Comparison of ENCODE assay signal across 1 cellular context in the genomic region with DNA sequence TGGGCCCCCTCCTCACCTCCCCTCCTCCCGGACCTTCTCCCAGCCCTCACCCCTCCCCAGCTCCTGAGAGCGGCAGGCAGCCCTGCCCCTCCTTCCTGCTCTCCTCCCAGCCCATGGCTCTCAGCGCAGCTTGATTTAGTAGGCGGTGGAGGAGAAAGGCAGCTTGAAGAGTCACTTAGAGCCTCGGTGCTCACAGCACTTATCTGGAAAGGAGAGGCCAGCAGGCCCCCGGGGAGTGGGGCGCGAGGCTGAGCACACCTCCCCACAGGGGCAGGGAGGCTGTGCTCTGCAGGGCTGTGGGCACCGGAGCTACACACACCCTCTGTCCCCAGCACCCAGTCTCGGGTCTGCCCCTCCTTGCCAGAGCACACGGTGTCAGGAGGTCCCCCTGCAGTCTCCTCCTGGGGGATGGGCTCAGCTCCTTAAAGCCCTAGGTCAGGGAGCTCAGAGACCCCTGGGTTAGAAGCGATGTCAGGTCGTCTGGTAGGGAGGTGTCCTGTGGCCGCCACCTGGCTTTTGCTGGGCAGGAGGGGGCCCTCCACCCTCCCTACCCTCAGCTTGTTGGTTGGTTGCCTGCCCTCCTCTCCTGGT.
TF ChIP-seq lines count a peak whose summit lies in the region.

No MANE protein-coding gene starts in this region.

TF ChIP-seq in K562, 482 proteins besides CTCF, POLR2A, EP300 and RAD21 (continued from another document and continues in another):
- TF ChIP-seq, protein P1, sequence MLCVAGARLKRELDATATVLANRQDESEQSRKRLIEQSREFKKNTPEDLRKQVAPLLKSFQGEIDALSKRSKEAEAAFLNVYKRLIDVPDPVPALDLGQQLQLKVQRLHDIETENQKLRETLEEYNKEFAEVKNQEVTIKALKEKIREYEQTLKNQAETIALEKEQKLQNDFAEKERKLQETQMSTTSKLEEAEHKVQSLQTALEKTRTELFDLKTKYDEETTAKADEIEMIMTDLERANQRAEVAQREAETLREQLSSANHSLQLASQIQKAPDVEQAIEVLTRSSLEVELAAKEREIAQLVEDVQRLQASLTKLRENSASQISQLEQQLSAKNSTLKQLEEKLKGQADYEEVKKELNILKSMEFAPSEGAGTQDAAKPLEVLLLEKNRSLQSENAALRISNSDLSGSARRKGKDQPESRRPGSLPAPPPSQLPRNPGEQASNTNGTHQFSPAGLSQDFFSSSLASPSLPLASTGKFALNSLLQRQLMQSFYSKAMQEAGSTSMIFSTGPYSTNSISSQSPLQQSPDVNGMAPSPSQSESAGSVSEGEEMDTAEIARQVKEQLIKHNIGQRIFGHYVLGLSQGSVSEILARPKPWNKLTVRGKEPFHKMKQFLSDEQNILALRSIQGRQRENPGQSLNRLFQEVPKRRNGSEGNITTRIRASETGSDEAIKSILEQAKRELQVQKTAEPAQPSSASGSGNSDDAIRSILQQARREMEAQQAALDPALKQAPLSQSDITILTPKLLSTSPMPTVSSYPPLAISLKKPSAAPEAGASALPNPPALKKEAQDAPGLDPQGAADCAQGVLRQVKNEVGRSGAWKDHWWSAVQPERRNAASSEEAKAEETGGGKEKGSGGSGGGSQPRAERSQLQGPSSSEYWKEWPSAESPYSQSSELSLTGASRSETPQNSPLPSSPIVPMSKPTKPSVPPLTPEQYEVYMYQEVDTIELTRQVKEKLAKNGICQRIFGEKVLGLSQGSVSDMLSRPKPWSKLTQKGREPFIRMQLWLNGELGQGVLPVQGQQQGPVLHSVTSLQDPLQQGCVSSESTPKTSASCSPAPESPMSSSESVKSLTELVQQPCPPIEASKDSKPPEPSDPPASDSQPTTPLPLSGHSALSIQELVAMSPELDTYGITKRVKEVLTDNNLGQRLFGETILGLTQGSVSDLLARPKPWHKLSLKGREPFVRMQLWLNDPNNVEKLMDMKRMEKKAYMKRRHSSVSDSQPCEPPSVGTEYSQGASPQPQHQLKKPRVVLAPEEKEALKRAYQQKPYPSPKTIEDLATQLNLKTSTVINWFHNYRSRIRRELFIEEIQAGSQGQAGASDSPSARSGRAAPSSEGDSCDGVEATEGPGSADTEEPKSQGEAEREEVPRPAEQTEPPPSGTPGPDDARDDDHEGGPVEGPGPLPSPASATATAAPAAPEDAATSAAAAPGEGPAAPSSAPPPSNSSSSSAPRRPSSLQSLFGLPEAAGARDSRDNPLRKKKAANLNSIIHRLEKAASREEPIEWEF (CRISPR knock-in tag; IDR thresholded peaks at IDR 0.05): no peak
- TF ChIP-seq, protein P2, sequence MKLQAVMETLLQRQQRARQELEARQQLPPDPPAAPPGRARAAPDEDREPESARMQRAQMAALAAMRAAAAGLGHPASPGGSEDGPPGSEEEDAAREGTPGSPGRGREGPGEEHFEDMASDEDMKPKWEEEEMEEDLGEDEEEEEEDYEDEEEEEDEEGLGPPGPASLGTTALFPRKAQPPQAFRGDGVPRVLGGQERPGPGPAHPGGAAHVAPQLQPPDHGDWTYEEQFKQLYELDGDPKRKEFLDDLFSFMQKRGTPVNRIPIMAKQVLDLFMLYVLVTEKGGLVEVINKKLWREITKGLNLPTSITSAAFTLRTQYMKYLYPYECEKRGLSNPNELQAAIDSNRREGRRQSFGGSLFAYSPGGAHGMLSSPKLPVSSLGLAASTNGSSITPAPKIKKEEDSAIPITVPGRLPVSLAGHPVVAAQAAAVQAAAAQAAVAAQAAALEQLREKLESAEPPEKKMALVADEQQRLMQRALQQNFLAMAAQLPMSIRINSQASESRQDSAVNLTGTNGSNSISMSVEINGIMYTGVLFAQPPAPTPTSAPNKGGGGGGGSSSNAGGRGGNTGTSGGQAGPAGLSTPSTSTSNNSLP (IDR thresholded peaks at IDR 0.05; ENCODE audit: borderline replicate concordance, low read depth, low read length): no peak
- TF ChIP-seq ZNF561 (CRISPR knock-in tag; conservative IDR thresholded peaks at IDR 0.05) (no peak), NFATC3 (IDR thresholded peaks at IDR 0.05) (no peak; the same call in 1 of the 2 replicates), ZC3H11A (IDR thresholded peaks at IDR 0.05; ENCODE audit: low read depth, low read length) (no peak), TAF1 (IDR thresholded peaks at IDR 0.05; ENCODE audit: control insufficient read depth, extremely low read depth, insufficient read depth, low read length, severe bottlenecking) (no peak), ETV6 (IDR thresholded peaks at IDR 0.05; ENCODE audit: borderline replicate concordance in 1 of 2, low read depth in 2 of 2, low read length in 1 of 2) (no peak), ETV6 (CRISPR knock-in tag; IDR thresholded peaks at IDR 0.05; ENCODE audit: borderline replicate concordance) (no peak), FOXA1 (IDR thresholded peaks at IDR 0.05; ENCODE audit: borderline replicate concordance) (no peak), MYNN (IDR thresholded peaks at IDR 0.05) (no peak), MYNN (CRISPR knock-in tag; IDR thresholded peaks at IDR 0.05) (no peak), ZNF436 (CRISPR knock-in tag; IDR thresholded peaks at IDR 0.05) (no peak)
- TF ChIP-seq, protein P3, sequence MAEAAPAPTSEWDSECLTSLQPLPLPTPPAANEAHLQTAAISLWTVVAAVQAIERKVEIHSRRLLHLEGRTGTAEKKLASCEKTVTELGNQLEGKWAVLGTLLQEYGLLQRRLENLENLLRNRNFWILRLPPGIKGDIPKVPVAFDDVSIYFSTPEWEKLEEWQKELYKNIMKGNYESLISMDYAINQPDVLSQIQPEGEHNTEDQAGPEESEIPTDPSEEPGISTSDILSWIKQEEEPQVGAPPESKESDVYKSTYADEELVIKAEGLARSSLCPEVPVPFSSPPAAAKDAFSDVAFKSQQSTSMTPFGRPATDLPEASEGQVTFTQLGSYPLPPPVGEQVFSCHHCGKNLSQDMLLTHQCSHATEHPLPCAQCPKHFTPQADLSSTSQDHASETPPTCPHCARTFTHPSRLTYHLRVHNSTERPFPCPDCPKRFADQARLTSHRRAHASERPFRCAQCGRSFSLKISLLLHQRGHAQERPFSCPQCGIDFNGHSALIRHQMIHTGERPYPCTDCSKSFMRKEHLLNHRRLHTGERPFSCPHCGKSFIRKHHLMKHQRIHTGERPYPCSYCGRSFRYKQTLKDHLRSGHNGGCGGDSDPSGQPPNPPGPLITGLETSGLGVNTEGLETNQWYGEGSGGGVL (CRISPR knock-in tag; IDR thresholded peaks at IDR 0.05): no peak
- TF ChIP-seq, protein P4, sequence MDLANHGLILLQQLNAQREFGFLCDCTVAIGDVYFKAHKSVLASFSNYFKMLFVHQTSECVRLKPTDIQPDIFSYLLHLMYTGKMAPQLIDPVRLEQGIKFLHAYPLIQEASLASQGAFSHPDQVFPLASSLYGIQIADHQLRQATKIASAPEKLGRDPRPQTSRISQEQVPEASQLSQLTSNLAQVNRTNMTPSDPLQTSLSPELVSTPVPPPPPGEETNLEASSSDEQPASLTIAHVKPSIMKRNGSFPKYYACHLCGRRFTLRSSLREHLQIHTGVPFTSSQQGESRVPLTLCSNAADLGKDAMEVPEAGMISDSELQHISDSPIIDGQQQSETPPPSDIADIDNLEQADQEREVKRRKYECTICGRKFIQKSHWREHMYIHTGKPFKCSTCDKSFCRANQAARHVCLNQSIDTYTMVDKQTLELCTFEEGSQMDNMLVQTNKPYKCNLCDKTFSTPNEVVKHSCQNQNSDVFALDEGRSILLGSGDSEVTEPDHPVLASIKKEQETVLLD (IDR thresholded peaks at IDR 0.05): peak; percentile 64; the same call in 1 of the 2 replicates
- TF ChIP-seq, protein P5, sequence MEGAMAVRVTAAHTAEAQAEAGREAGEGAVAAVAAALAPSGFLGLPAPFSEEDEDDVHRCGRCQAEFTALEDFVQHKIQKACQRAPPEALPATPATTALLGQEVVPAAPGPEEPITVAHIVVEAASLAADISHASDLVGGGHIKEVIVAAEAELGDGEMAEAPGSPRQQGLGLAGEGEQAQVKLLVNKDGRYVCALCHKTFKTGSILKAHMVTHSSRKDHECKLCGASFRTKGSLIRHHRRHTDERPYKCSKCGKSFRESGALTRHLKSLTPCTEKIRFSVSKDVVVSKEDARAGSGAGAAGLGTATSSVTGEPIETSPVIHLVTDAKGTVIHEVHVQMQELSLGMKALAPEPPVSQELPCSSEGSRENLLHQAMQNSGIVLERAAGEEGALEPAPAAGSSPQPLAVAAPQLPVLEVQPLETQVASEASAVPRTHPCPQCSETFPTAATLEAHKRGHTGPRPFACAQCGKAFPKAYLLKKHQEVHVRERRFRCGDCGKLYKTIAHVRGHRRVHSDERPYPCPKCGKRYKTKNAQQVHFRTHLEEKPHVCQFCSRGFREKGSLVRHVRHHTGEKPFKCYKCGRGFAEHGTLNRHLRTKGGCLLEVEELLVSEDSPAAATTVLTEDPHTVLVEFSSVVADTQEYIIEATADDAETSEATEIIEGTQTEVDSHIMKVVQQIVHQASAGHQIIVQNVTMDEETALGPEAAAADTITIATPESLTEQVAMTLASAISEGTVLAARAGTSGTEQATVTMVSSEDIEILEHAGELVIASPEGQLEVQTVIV (CRISPR knock-in tag; IDR thresholded peaks at IDR 0.05; ENCODE audit: borderline replicate concordance): no peak
- TF ChIP-seq, protein P6, sequence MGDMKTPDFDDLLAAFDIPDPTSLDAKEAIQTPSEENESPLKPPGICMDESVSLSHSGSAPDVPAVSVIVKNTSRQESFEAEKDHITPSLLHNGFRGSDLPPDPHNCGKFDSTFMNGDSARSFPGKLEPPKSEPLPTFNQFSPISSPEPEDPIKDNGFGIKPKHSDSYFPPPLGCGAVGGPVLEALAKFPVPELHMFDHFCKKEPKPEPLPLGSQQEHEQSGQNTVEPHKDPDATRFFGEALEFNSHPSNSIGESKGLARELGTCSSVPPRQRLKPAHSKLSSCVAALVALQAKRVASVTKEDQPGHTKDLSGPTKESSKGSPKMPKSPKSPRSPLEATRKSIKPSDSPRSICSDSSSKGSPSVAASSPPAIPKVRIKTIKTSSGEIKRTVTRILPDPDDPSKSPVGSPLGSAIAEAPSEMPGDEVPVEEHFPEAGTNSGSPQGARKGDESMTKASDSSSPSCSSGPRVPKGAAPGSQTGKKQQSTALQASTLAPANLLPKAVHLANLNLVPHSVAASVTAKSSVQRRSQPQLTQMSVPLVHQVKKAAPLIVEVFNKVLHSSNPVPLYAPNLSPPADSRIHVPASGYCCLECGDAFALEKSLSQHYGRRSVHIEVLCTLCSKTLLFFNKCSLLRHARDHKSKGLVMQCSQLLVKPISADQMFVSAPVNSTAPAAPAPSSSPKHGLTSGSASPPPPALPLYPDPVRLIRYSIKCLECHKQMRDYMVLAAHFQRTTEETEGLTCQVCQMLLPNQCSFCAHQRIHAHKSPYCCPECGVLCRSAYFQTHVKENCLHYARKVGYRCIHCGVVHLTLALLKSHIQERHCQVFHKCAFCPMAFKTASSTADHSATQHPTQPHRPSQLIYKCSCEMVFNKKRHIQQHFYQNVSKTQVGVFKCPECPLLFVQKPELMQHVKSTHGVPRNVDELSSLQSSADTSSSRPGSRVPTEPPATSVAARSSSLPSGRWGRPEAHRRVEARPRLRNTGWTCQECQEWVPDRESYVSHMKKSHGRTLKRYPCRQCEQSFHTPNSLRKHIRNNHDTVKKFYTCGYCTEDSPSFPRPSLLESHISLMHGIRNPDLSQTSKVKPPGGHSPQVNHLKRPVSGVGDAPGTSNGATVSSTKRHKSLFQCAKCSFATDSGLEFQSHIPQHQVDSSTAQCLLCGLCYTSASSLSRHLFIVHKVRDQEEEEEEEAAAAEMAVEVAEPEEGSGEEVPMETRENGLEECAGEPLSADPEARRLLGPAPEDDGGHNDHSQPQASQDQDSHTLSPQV (IDR thresholded peaks at IDR 0.05): peak; percentile 39
- TF ChIP-seq, protein P7, sequence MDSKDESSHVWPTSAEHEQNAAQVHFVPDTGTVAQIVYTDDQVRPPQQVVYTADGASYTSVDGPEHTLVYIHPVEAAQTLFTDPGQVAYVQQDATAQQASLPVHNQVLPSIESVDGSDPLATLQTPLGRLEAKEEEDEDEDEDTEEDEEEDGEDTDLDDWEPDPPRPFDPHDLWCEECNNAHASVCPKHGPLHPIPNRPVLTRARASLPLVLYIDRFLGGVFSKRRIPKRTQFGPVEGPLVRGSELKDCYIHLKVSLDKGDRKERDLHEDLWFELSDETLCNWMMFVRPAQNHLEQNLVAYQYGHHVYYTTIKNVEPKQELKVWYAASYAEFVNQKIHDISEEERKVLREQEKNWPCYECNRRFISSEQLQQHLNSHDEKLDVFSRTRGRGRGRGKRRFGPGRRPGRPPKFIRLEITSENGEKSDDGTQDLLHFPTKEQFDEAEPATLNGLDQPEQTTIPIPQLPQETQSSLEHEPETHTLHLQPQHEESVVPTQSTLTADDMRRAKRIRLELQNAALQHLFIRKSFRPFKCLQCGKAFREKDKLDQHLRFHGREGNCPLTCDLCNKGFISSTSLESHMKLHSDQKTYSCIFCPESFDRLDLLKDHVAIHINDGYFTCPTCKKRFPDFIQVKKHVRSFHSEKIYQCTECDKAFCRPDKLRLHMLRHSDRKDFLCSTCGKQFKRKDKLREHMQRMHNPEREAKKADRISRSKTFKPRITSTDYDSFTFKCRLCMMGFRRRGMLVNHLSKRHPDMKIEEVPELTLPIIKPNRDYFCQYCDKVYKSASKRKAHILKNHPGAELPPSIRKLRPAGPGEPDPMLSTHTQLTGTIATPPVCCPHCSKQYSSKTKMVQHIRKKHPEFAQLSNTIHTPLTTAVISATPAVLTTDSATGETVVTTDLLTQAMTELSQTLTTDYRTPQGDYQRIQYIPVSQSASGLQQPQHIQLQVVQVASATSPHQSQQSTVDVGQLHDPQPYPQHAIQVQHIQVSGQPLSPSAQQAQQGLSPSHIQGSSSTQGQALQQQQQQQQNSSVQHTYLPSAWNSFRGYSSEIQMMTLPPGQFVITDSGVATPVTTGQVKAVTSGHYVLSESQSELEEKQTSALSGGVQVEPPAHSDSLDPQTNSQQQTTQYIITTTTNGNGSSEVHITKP (IDR thresholded peaks at IDR 0.05; ENCODE audit: partially characterized antibody): no peak
- TF ChIP-seq, protein P8, sequence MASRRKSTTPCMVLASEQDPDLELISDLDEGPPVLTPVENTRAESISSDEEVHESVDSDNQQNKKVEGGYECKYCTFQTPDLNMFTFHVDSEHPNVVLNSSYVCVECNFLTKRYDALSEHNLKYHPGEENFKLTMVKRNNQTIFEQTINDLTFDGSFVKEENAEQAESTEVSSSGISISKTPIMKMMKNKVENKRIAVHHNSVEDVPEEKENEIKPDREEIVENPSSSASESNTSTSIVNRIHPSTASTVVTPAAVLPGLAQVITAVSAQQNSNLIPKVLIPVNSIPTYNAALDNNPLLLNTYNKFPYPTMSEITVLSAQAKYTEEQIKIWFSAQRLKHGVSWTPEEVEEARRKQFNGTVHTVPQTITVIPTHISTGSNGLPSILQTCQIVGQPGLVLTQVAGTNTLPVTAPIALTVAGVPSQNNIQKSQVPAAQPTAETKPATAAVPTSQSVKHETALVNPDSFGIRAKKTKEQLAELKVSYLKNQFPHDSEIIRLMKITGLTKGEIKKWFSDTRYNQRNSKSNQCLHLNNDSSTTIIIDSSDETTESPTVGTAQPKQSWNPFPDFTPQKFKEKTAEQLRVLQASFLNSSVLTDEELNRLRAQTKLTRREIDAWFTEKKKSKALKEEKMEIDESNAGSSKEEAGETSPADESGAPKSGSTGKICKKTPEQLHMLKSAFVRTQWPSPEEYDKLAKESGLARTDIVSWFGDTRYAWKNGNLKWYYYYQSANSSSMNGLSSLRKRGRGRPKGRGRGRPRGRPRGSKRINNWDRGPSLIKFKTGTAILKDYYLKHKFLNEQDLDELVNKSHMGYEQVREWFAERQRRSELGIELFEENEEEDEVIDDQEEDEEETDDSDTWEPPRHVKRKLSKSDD (conservative IDR thresholded peaks at IDR 0.05; ENCODE audit: low read length): 0 out of 2 replicates have a peak, but pooled peaks have one; percentile 7
- TF ChIP-seq, protein P9, sequence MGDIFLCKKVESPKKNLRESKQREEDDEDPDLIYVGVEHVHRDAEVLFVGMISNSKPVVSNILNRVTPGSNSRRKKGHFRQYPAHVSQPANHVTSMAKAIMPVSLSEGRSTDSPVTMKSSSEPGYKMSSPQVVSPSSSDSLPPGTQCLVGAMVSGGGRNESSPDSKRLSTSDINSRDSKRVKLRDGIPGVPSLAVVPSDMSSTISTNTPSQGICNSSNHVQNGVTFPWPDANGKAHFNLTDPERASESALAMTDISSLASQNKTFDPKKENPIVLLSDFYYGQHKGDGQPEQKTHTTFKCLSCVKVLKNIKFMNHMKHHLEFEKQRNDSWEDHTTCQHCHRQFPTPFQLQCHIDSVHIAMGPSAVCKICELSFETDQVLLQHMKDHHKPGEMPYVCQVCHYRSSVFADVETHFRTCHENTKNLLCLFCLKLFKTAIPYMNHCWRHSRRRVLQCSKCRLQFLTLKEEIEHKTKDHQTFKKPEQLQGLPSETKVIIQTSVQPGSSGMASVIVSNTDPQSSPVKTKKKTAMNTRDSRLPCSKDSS (IDR thresholded peaks at IDR 0.05; ENCODE audit: low read depth, partially characterized antibody): peak; percentile 36
